8 cellular contexts compared by ENCODE assay signal in genomic region chr12:118376089-118377004, GRCh38. TPM values are rescaled to one million over a fixed set of nuclear protein-coding genes. Genes with fewer than 3 reads are reported as not detected.
DNase-seq lines count a peak whose midpoint lies in the region; ATAC-seq and TF ChIP-seq lines count a peak whose summit lies in the region.

SUDS3 (plus strand) TSS chr12:118376555; CDS start chr12:118376692, 137 bp downstream.

- H3K4me3 Mint-ChIP-seq in naive thymus-derived CD4-positive, alpha-beta T cell, result peak within 1 kb of the TSS; percentile 86 to 99 (median 96)
- H3K4me3 Mint-ChIP-seq in stimulated activated memory B cell treated with anti-CD40 and anti-IgM and Interleukin-4, amounts not matched to agents 10 μg/mL and 1 μg/mL and 100 μg/mL, for 72 hours, result peak within 1 kb of the TSS; percentile 97

- peak within 1 kb of the TSS; percentile 96 to 100 (median 99) for H3K27ac Mint-ChIP-seq in naive thymus-derived CD4-positive, alpha-beta T cell
- H3K27ac Mint-ChIP-seq in stimulated activated memory B cell treated with anti-CD40 and anti-IgM and Interleukin-4, amounts not matched to agents 10 μg/mL and 1 μg/mL and 100 μg/mL, for 72 hours, result peak within 1 kb of the TSS; percentile 99

- DNase-seq in AML-193 (lab: John Stamatoyannopoulos, UW), result peak; percentile 53 to 70
- DNase-seq in LNCaP clone FGC (ENCODE audit: low read depth), result no peak
- peak; percentile 88 for DNase-seq in activated T-helper 9 cell treated with anti-CD3 and anti-CD28 coated beads, Interleukin-2, amount 50 U/mL, for 16 hours (ENCODE audit: low read depth)
- peak; percentile 73 for DNase-seq in fibroblast of mammary gland (ENCODE audit: low read depth)
- DNase-seq in naive thymus-derived CD4-positive, alpha-beta T cell, result peak; percentile 87 to 98 (median 95)

- peak; percentile 75 for TF ChIP-seq POLR2A in Raji (IDR thresholded peaks at IDR 0.05; ENCODE audit: insufficient read depth, low read depth, low read length)

- peaks cover 0 to 8% (median 0%) of the 10 kb centered on the region in 5 donors for H3K36me3 Mint-ChIP-seq in naive thymus-derived CD4-positive, alpha-beta T cell
- peaks cover under 1% of the 10 kb centered on the region for H3K36me3 Mint-ChIP-seq in stimulated activated memory B cell treated with anti-CD40 and anti-IgM and Interleukin-4, amounts not matched to agents 10 μg/mL and 1 μg/mL and 100 μg/mL, for 72 hours

- no peaks in the 10 kb centered on the region for H3K27me3 ChIP-seq in naive thymus-derived CD4-positive, alpha-beta T cell (ENCODE audit: control insufficient read depth in 2 of 2, insufficient read depth in 2 of 2, low read length in 2 of 2)

- peak; percentile 26 for ATAC-seq in GM19324 (IDR thresholded peaks at IDR 0.05; ENCODE audit: low FRiP score, unreplicated experiment)
- ATAC-seq in naive thymus-derived CD4-positive, alpha-beta T cell, result peak; percentile 65
- peak; percentile 66 for ATAC-seq in stimulated activated memory B cell treated with anti-CD40 and anti-IgM and Interleukin-4, amounts not matched to agents 10 μg/mL and 1 μg/mL and 100 μg/mL, for 72 hours

- peaks cover 0 to 4% (median 0%) of the 10 kb centered on the region in 11 donors for H3K9me3 Mint-ChIP-seq in naive thymus-derived CD4-positive, alpha-beta T cell
- H3K9me3 Mint-ChIP-seq in stimulated activated memory B cell treated with anti-CD40 and anti-IgM and Interleukin-4, amounts not matched to agents 10 μg/mL and 1 μg/mL and 100 μg/mL, for 72 hours, result no peaks in the 10 kb centered on the region

- POLR2A ChIA-PET in naive thymus-derived CD4-positive, alpha-beta T cell (lab: Charles Lee), result interaction anchor here (0.6 to 3.2 kb wide), 11 partner anchors 11 to 1292 kb away, joined by 3 to 49 read pairs (median 5); partner anchors contain the start of genes PEBP1 and PRKAB1

- intact Hi-C loops in naive thymus-derived CD4-positive, alpha-beta T cell (cut with micrococcal nuclease), result loop anchor here (1.0 to 10.0 kb wide), 16 partner anchors 17 to 1613 kb away; partner anchors contain the start of genes BICDL1 (in 1 of the 2), CIT (in 1 of the 2), FBXO21 (in 1 of the 2) and PEBP1 (in 1 of the 2)

- peaks cover 21 to 25% of the 10 kb centered on the region in 2 donors for H3K4me1 ChIP-seq in naive thymus-derived CD4-positive, alpha-beta T cell (ENCODE audit: control insufficient read depth in 2 of 2, insufficient read depth in 2 of 2, low read length in 2 of 2)

- peaks cover 22 to 54% (median 42%) of the 10 kb centered on the region in 7 donors for H3K4me1 Mint-ChIP-seq in naive thymus-derived CD4-positive, alpha-beta T cell
- H3K4me1 Mint-ChIP-seq in stimulated activated memory B cell treated with anti-CD40 and anti-IgM and Interleukin-4, amounts not matched to agents 10 μg/mL and 1 μg/mL and 100 μg/mL, for 72 hours, result peaks cover 44% of the 10 kb centered on the region

- TF ChIP-seq CTCF in LNCaP clone FGC (IDR thresholded peaks at IDR 0.05; ENCODE audit: control insufficient read depth, extremely low read depth, insufficient read depth) (peak; percentile 89), fibroblast of mammary gland (conservative IDR thresholded peaks at IDR 0.05; ENCODE audit: control insufficient read depth, insufficient read depth, low read depth, low read length) (peak; percentile 87)

- H3K27me3 Mint-ChIP-seq in naive thymus-derived CD4-positive, alpha-beta T cell, result peaks cover 0 to 6% (median 0%) of the 10 kb centered on the region in 5 donors
- H3K27me3 Mint-ChIP-seq in stimulated activated memory B cell treated with anti-CD40 and anti-IgM and Interleukin-4, amounts not matched to agents 10 μg/mL and 1 μg/mL and 100 μg/mL, for 72 hours, result no peaks in the 10 kb centered on the region

- CTCF ChIA-PET in naive thymus-derived CD4-positive, alpha-beta T cell (lab: Charles Lee), result interaction anchor here (0.5 to 4.8 kb wide), 26 partner anchors 10 to 315 kb away, joined by 3 to 50 read pairs (median 4); partner anchors contain the start of genes PEBP1 and WSB2

- H3K4me3 ChIP-seq in LNCaP clone FGC (ENCODE audit: low read depth, low read length) (peak within 1 kb of the TSS; percentile 95), fibroblast of mammary gland (ENCODE audit: control insufficient read depth, low read depth, low read length) (peak within 1 kb of the TSS; percentile 67)
- H3K4me3 ChIP-seq in naive thymus-derived CD4-positive, alpha-beta T cell (ENCODE audit: low read length), result peak within 1 kb of the TSS; percentile 67

- H3K27ac ChIP-seq in naive thymus-derived CD4-positive, alpha-beta T cell (ENCODE audit: low read depth, low read length), result peak within 1 kb of the TSS; percentile 93

- H3K9me3 ChIP-seq in naive thymus-derived CD4-positive, alpha-beta T cell (ENCODE audit: control insufficient read depth in 2 of 3, low read length in 3 of 3), result no peaks in the 10 kb centered on the region

- peaks cover 0 to 26% (median 0%) of the 10 kb centered on the region in 3 experiments for H3K36me3 ChIP-seq in naive thymus-derived CD4-positive, alpha-beta T cell (ENCODE audit: control insufficient read depth in 2 of 3, insufficient read depth in 3 of 3, low read length in 3 of 3)

RNA-seq across cellular contexts. Expression of gene SUDS3, which starts in this region (rescaled TPM):
- total RNA-seq in naive thymus-derived CD4-positive, alpha-beta T cell, result 10 to 100 TPM; 23.9 to 32.2 (median 27.0) TPM
- 10 to 100 TPM; 10.1 to 13.4 TPM for polyA plus RNA-seq in naive thymus-derived CD4-positive, alpha-beta T cell
